Comparison of ENCODE assay signal across 19 cellular contexts in the genomic region with DNA sequence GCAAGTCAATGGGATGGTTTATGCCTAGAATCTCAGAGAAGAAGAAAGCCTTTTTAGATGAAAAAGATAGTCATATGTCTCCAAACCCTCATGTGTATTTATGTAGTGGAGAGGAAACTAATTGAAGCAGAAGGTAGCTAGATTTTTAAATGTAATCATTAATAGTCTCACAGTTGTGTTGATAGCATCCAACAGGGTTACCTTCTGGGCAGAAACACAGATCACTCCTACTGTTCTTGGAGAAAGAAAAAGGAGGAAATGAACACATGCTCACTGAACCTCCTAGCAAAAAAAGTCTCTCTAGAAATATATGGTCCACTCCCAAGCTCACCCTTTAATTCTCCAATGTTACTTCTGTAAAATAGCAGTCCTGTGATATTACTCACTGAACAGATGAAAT.
"Had no signal": no experiment of that assay in that cellular context is flagged by ENCODE, and none has a peak within 500 bp of the region (broad histone marks: within the 10 kb centered on the region; RNA-seq: fewer than 3 reads in every experiment).

No MANE protein-coding gene starts in this region.

- ATAC-seq: psoas muscle; right cardiac atrium; right lobe of liver; stimulated activated effector memory CD8-positive, alpha-beta T cell treated with anti-CD3 and anti-CD28 coated beads, Interleukin-12 subunit alpha, Interleukin-12 subunit beta, amount 100 ng/mL, for 72 hours; stimulated activated naive B cell treated with anti-CD40 and anti-IgM and Interleukin-4, amounts not matched to agents 10 μg/mL and 1 μg/mL and 100 μg/mL, for 72 hours had no signal

- DNase-seq: occipital lobe; ovary; posterior cingulate gyrus; psoas muscle; right cardiac atrium; right lobe of liver; sigmoid colon; small intestine; stimulated activated CD4-positive, alpha-beta T cell treated with anti-CD3 and anti-CD28 coated beads, Interleukin-15, amount 100 ng/mL, for 24 hours; stimulated activated CD4-positive, alpha-beta T cell treated with anti-CD3 and anti-CD28 coated beads, Interleukin-2, amount 100 ng/mL, for 24 hours; stimulated activated CD4-positive, alpha-beta T cell treated with anti-CD3 and anti-CD28 coated beads, Interleukin-2, amount 100 ng/mL, for 48 hours; stimulated activated CD4-positive, alpha-beta T cell treated with anti-CD3 and anti-CD28 coated beads, Interleukin-4, amount 100 ng/mL, for 24 hours; stimulated activated naive B cell treated with anti-CD40 and anti-IgM and Interleukin-4, amounts not matched to agents 10 μg/mL and 1 μg/mL and 100 μg/mL, for 72 hours; stimulated activated naive CD4-positive, alpha-beta T cell treated with Interleukin-2 at 50 U/mL for 16 hours; stomach; thyroid gland; trophoblast cell; upper lobe of left lung had no signal
